In the genomic region with DNA sequence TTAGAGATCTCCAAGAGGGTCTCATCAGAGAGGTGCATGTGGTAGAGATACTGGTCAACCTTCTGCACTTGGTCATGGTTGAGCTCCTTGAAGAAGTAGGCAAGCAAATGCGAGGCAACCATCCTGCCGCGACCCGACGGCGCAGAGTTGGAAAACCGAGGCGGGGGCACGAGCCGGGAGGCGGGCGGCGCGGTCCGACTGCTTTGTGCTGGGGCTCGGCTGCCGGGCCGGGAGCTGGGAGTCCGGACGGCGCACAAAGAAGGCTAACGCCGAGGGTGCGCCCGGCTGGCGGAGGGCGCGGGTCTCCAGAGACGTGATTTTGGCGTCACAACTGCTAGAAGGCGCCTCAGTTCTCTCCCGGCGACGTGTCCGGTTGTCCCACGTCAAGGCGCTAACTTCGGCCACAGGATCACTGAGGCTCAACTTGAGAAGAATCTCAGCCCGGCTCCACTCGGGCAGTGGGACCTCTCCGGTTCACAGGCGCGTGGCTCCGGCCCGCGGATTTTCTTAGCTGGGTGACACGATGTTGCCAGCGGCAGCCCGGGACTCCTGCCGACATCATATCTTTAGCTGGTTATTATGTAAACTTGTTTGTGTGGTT, we compare ENCODE assay signal across 5 cellular contexts.
DNase-seq lines count a peak whose midpoint lies in the region; ATAC-seq, FAIRE-seq and TF ChIP-seq lines count a peak whose summit lies in the region.
"Not testable (repeated sequence)": the region's sequence is repeated elsewhere in the genome, so short reads cannot be mapped to it uniquely, and the experiment has no call there.

No MANE protein-coding gene starts in this region.

- 74% methylated on average over 22 of the region's 50 CpGs for WGBS in A549 (ENCODE audit: missing lambda C conversion rate)

- H3K4me1 ChIP-seq in A549; endothelial cell of umbilical vein (ENCODE audit: control insufficient read depth, extremely low read depth, insufficient read depth, low read length); kidney (ENCODE audit: control insufficient read depth in 1 of 2, insufficient read depth in 1 of 2, low read depth in 1 of 2, low read length in 2 of 2): not testable (repeated sequence)

- H3K4me2 ChIP-seq in A549; endothelial cell of umbilical vein (ENCODE audit: insufficient read depth, low read length): not testable (repeated sequence)

- not testable (repeated sequence) for DNase-seq in A549 (ENCODE audit: low read depth in 1 of 2, low spot score in 1 of 2); GM12892 (ENCODE audit: insufficient read length); GM19239 (ENCODE audit: insufficient read length, low spot score); endothelial cell of umbilical vein (ENCODE audit: low read depth, low spot score)
- DNase-seq in kidney: peak; percentile 64

- not testable (repeated sequence) for H3K4me3 ChIP-seq in A549; endothelial cell of umbilical vein (replicated peaks in 1 of 3; ENCODE audit: insufficient read depth in 1 of 3, low read depth in 1 of 3, low read length in 3 of 3); kidney (ENCODE audit: low read length in 2 of 2)

- TF ChIP-seq POLR2A in A549 (IDR thresholded peaks at IDR 0.05; ENCODE audit: low read length); GM12892 (IDR thresholded peaks at IDR 0.05; ENCODE audit: low read depth, low read length); endothelial cell of umbilical vein (IDR thresholded peaks at IDR 0.05; ENCODE audit: low read depth, low read length): not testable (repeated sequence)

- CTCF ChIA-PET in A549 (lab: Yijun Ruan, JAX); endothelial cell of umbilical vein (lab: Charles Lee): not testable (repeated sequence)

- H2AFZ ChIP-seq in endothelial cell of umbilical vein (ENCODE audit: low read depth, low read length): not testable (repeated sequence)

- not testable (repeated sequence) for H3K27me3 ChIP-seq in endothelial cell of umbilical vein (ENCODE audit: control insufficient read depth in 2 of 2, insufficient read depth in 2 of 2, low read length in 2 of 2)

- TF ChIP-seq CTCF in A549 (IDR thresholded peaks at IDR 0.05); endothelial cell of umbilical vein (IDR thresholded peaks at IDR 0.05; ENCODE audit: extremely low read depth in 1 of 2, insufficient read depth in 1 of 2, low read depth in 1 of 2, low read length in 2 of 2); kidney (IDR thresholded peaks at IDR 0.05; ENCODE audit: borderline replicate concordance, extremely low read depth, insufficient read depth): not testable (repeated sequence)

- intact Hi-C loops in endothelial cell of umbilical vein (cut with micrococcal nuclease); kidney (cut with DNase I): not testable (repeated sequence)

- H3K36me3 ChIP-seq in endothelial cell of umbilical vein (ENCODE audit: control insufficient read depth in 2 of 2, extremely low read depth in 1 of 2, insufficient read depth in 2 of 2, low read length in 2 of 2); kidney (ENCODE audit: control insufficient read depth in 1 of 2, insufficient read depth in 2 of 2, low read length in 2 of 2): not testable (repeated sequence)

- not testable (repeated sequence) for H3K79me2 ChIP-seq in endothelial cell of umbilical vein (ENCODE audit: control insufficient read depth, insufficient read depth, low read length)

- not testable (repeated sequence) for H3K27ac ChIP-seq in A549; endothelial cell of umbilical vein (ENCODE audit: insufficient read depth, low read depth, low read length); kidney (ENCODE audit: low read depth in 2 of 2, low read length in 2 of 2)

- H3K9ac ChIP-seq in endothelial cell of umbilical vein (replicated peaks; ENCODE audit: extremely low read depth, insufficient read depth, low read length); kidney (ENCODE audit: low read length in 2 of 2): not testable (repeated sequence)

- not testable (repeated sequence) for TF ChIP-seq RAD21 in A549 (conservative IDR thresholded peaks at IDR 0.05 in 1 of 2, IDR thresholded peaks at IDR 0.05 in 1 of 2)

- H3K9me3 ChIP-seq in A549; endothelial cell of umbilical vein (replicated peaks; ENCODE audit: control insufficient read depth, insufficient read depth, low read length); kidney (ENCODE audit: control insufficient read depth in 1 of 2, low read length in 2 of 2): not testable (repeated sequence)

- not testable (repeated sequence) for TF ChIP-seq EP300 in A549 (IDR thresholded peaks at IDR 0.05)

- POLR2A ChIA-PET in A549 (lab: Yijun Ruan, JAX); endothelial cell of umbilical vein (lab: Charles Lee): not testable (repeated sequence)

- ATAC-seq in A549: not testable (repeated sequence)

- FAIRE-seq in A549 (lab: Jason Lieb, UNC): peak; percentile 28
- FAIRE-seq in GM12892 (lab: Jason Lieb, UNC): peak; percentile 71
- FAIRE-seq in GM19239 (lab: Jason Lieb, UNC): peak; percentile 61
- FAIRE-seq in endothelial cell of umbilical vein (lab: Jason Lieb, UNC): peak; percentile 92
- not testable (repeated sequence) for FAIRE-seq in kidney (lab: Jason Lieb, UNC)

- BruUV-seq in endothelial cell of umbilical vein (replicated peaks; lab: Mats Ljungman, UMichigan): not testable (repeated sequence)

- not testable (repeated sequence) for H3K9me1 ChIP-seq in endothelial cell of umbilical vein (replicated peaks; ENCODE audit: control insufficient read depth, extremely low read depth, insufficient read depth, low read length)

- dilution Hi-C loops in endothelial cell of umbilical vein (cut with MboI; ENCODE audit: extremely low pct_ligation_motif_present, low sequenced_read_pairs): not testable (repeated sequence)

- not testable (repeated sequence) for H4K20me1 ChIP-seq in endothelial cell of umbilical vein (replicated peaks; ENCODE audit: control insufficient read depth, extremely low read depth, insufficient read depth, low read length)
